ENCODE assay signal across 1 cellular context in genomic region chr11:3933165-3933628, GRCh38.
TF ChIP-seq lines count a peak whose summit lies in the region.

No MANE protein-coding gene starts in this region.

TF ChIP-seq in HepG2, 621 proteins besides CTCF, POLR2A, EP300 and RAD21 (continued from another document and continues in another):
- TF ChIP-seq TCF7L2 (IDR thresholded peaks at IDR 0.05; ENCODE audit: low read depth, low read length) = no peak
- no peak for TF ChIP-seq IKZF1 (IDR thresholded peaks at IDR 0.05)
- no peak for TF ChIP-seq HOXD1 (CRISPR knock-in tag; IDR thresholded peaks at IDR 0.05)
- TF ChIP-seq ZSCAN9 (CRISPR knock-in tag; IDR thresholded peaks at IDR 0.05; ENCODE audit: borderline replicate concordance) = no peak; the same call in 1 of the 2 replicates
- no peak for TF ChIP-seq WIZ (CRISPR knock-in tag; IDR thresholded peaks at IDR 0.05)
- no peak for TF ChIP-seq SATB2 (CRISPR knock-in tag; IDR thresholded peaks at IDR 0.05)
- TF ChIP-seq ZNF430 (CRISPR knock-in tag; IDR thresholded peaks at IDR 0.05) = no peak
- no peak for TF ChIP-seq ZNF34 (CRISPR knock-in tag; IDR thresholded peaks at IDR 0.05; ENCODE audit: borderline replicate concordance)
- no peak for TF ChIP-seq ZNF547 (CRISPR knock-in tag; IDR thresholded peaks at IDR 0.05)
- TF ChIP-seq ZNF331 (CRISPR knock-in tag; IDR thresholded peaks at IDR 0.05) = no peak
- no peak for TF ChIP-seq ETV6 (CRISPR knock-in tag; conservative IDR thresholded peaks at IDR 0.05)
- TF ChIP-seq HOXA5 (CRISPR knock-in tag; IDR thresholded peaks at IDR 0.05) = no peak
- TF ChIP-seq SPEN (CRISPR knock-in tag; IDR thresholded peaks at IDR 0.05; ENCODE audit: low read depth) = 0 out of 2 replicates have a peak, but pooled peaks have one; percentile 49
- TF ChIP-seq TRIM24 (CRISPR knock-in tag; IDR thresholded peaks at IDR 0.05) = peak; percentile 75
- TF ChIP-seq ZEB1 (IDR thresholded peaks at IDR 0.05; ENCODE audit: insufficient replicate concordance, low read depth) = no peak
- TF ChIP-seq ZNF513 (CRISPR knock-in tag; conservative IDR thresholded peaks at IDR 0.05) = no peak
- TF ChIP-seq ZSCAN22 (CRISPR knock-in tag; IDR thresholded peaks at IDR 0.05) = no peak
- TF ChIP-seq EEA1 (CRISPR knock-in tag; IDR thresholded peaks at IDR 0.05; ENCODE audit: borderline replicate concordance) = no peak
- no peak for TF ChIP-seq JDP2 (CRISPR knock-in tag; IDR thresholded peaks at IDR 0.05; ENCODE audit: borderline replicate concordance)
- TF ChIP-seq TEAD3 (CRISPR knock-in tag; optimal IDR thresholded peaks at IDR 0.05; ENCODE audit: borderline replicate concordance) = peak; percentile 40
- no peak for TF ChIP-seq ZNF737 (CRISPR knock-in tag; IDR thresholded peaks at IDR 0.05; ENCODE audit: borderline replicate concordance)
- no peak for TF ChIP-seq ZNF44 (CRISPR knock-in tag; IDR thresholded peaks at IDR 0.05)
- TF ChIP-seq THRA (CRISPR knock-in tag; IDR thresholded peaks at IDR 0.05; ENCODE audit: borderline replicate concordance) = no peak; the same call in 1 of the 2 replicates
- peak; percentile 69; the same call in 1 of the 2 replicates for TF ChIP-seq ZKSCAN8 (CRISPR knock-in tag; IDR thresholded peaks at IDR 0.05; ENCODE audit: borderline replicate concordance)
- TF ChIP-seq ZIK1 (CRISPR knock-in tag; IDR thresholded peaks at IDR 0.05; ENCODE audit: borderline replicate concordance, low read depth) = no peak
- TF ChIP-seq SNRNP70 (IDR thresholded peaks at IDR 0.05; ENCODE audit: low read depth, low read length) = no peak
- no peak for TF ChIP-seq ZNF784 (CRISPR knock-in tag; IDR thresholded peaks at IDR 0.05; ENCODE audit: borderline replicate concordance)
- no peak for TF ChIP-seq ZSCAN30 (CRISPR knock-in tag; IDR thresholded peaks at IDR 0.05)
- no peak for TF ChIP-seq YY1 (IDR thresholded peaks at IDR 0.05; ENCODE audit: insufficient read depth, insufficient replicate concordance, low read depth, low read length)
- TF ChIP-seq YEATS4 (CRISPR knock-in tag; IDR thresholded peaks at IDR 0.05; ENCODE audit: borderline replicate concordance) = no peak; the same call in 1 of the 2 replicates
- no peak for TF ChIP-seq JUN (CRISPR knock-in tag; IDR thresholded peaks at IDR 0.05)
- TF ChIP-seq GABPB1 (CRISPR knock-in tag; IDR thresholded peaks at IDR 0.05) = no peak
- TF ChIP-seq BRCA1 (CRISPR knock-in tag; IDR thresholded peaks at IDR 0.05) = no peak
- no peak for TF ChIP-seq HMGXB3 (CRISPR knock-in tag; IDR thresholded peaks at IDR 0.05; ENCODE audit: borderline replicate concordance)
- no peak for TF ChIP-seq KLF11 (CRISPR knock-in tag; IDR thresholded peaks at IDR 0.05)
- no peak for TF ChIP-seq AFF4 (CRISPR knock-in tag; IDR thresholded peaks at IDR 0.05)
- TF ChIP-seq ZNF235 (CRISPR knock-in tag; IDR thresholded peaks at IDR 0.05; ENCODE audit: borderline replicate concordance) = no peak
- peak; percentile 50; the same call in 1 of the 2 replicates for TF ChIP-seq MXD4 (CRISPR knock-in tag; IDR thresholded peaks at IDR 0.05)
- no peak for TF ChIP-seq HNRNPK (IDR thresholded peaks at IDR 0.05; ENCODE audit: low read depth, low read length, poor library complexity, severe bottlenecking)
- TF ChIP-seq FOXO4 (CRISPR knock-in tag; conservative IDR thresholded peaks at IDR 0.05) = no peak
- no peak for TF ChIP-seq DNMT1 (CRISPR knock-in tag; IDR thresholded peaks at IDR 0.05)
- no peak for TF ChIP-seq E2F2 (CRISPR knock-in tag; IDR thresholded peaks at IDR 0.05; ENCODE audit: borderline replicate concordance)
- TF ChIP-seq ZMYM2 (CRISPR knock-in tag; IDR thresholded peaks at IDR 0.05) = peak; percentile 79; the same call in 1 of the 2 replicates
- TF ChIP-seq ARID2 (CRISPR knock-in tag; IDR thresholded peaks at IDR 0.05; ENCODE audit: borderline replicate concordance) = no peak
- no peak for TF ChIP-seq ZNF12 (CRISPR knock-in tag; IDR thresholded peaks at IDR 0.05)
- no peak for TF ChIP-seq SMAD9 (CRISPR knock-in tag; IDR thresholded peaks at IDR 0.05)
- TF ChIP-seq FOSL2 (CRISPR knock-in tag; IDR thresholded peaks at IDR 0.05) = peak; percentile 33; the same call in 1 of the 2 replicates
- no peak for TF ChIP-seq PLRG1 (conservative IDR thresholded peaks at IDR 0.05)
- no peak for TF ChIP-seq U2AF2 (IDR thresholded peaks at IDR 0.05; ENCODE audit: low read depth, low read length)
- no peak for TF ChIP-seq NFKB2 (CRISPR knock-in tag; IDR thresholded peaks at IDR 0.05; ENCODE audit: borderline replicate concordance)
- peak; percentile 20; the same call in 1 of the 2 replicates for TF ChIP-seq ZSCAN25 (CRISPR knock-in tag; IDR thresholded peaks at IDR 0.05)
- no peak for TF ChIP-seq KDM1A (CRISPR knock-in tag; IDR thresholded peaks at IDR 0.05)
- TF ChIP-seq GPN1 (CRISPR knock-in tag; IDR thresholded peaks at IDR 0.05; ENCODE audit: borderline replicate concordance) = no peak
- TF ChIP-seq RORA (CRISPR knock-in tag; IDR thresholded peaks at IDR 0.05) = no peak
- no peak for TF ChIP-seq JUNB (CRISPR knock-in tag; IDR thresholded peaks at IDR 0.05; ENCODE audit: borderline replicate concordance)
- no peak for TF ChIP-seq ZNF670 (CRISPR knock-in tag; IDR thresholded peaks at IDR 0.05; ENCODE audit: borderline replicate concordance)
- no peak for TF ChIP-seq BCLAF1 (IDR thresholded peaks at IDR 0.05)
